1 cellular context compared by ENCODE assay signal in genomic region chr15:35329993-35330695, GRCh38.
TF ChIP-seq lines count a peak whose summit lies in the region.

No MANE protein-coding gene starts in this region.

TF ChIP-seq in GM23338, 12 proteins besides CTCF, POLR2A, EP300 and RAD21 (continued from another document):
- TF ChIP-seq ETS1 (IDR thresholded peaks at IDR 0.05) (no peak), CREB1 (CRISPR knock-in tag; IDR thresholded peaks at IDR 0.05; ENCODE audit: low read depth) (no peak)
